8 cellular contexts compared by ENCODE assay signal in genomic region chr22:31346255-31346732, GRCh38. TPM values are rescaled to one million over a fixed set of nuclear protein-coding genes. Genes with fewer than 3 reads are reported as not detected.
A peak's percentile ranks its signal among the peaks of the same experiment; 100 is the strongest.
DNase-seq lines count a peak whose midpoint lies in the region; ATAC-seq and TF ChIP-seq lines count a peak whose summit lies in the region.

Gene PATZ1, minus strand, starts transcription at chr22:31346346. Its CDS starts 744 bp downstream, at chr22:31345602.

- H4K20me1 ChIP-seq in OCI-LY1 (ENCODE audit: insufficient read depth, low read length) (no peaks in the 10 kb centered on the region), fibroblast of lung (ENCODE audit: control insufficient read depth, extremely low read depth, insufficient read depth, low read length) (no peaks in the 10 kb centered on the region)

- H3K36me3 Mint-ChIP-seq in activated T-cell treated with anti-CD3 and anti-CD28 coated beads, Interleukin-2, amount 50 U/mL, for 4 hours (ENCODE audit: insufficient read depth), result peaks cover 10% of the 10 kb centered on the region
- peaks cover 0 to 21% (median 8%) of the 10 kb centered on the region in 5 donors for H3K36me3 Mint-ChIP-seq in naive thymus-derived CD4-positive, alpha-beta T cell

- peak; percentile 10 for ATAC-seq in GM18861 (IDR thresholded peaks at IDR 0.05; ENCODE audit: unreplicated experiment)
- peak; percentile 32 for ATAC-seq in HG03521 (IDR thresholded peaks at IDR 0.05; ENCODE audit: unreplicated experiment)
- ATAC-seq in activated T-cell treated with anti-CD3 and anti-CD28 coated beads, Interleukin-2, amount 50 U/mL, for 4 hours, result peak; percentile 54 to 59
- ATAC-seq in naive thymus-derived CD4-positive, alpha-beta T cell, result peak; percentile 76

- H3K9me3 ChIP-seq in OCI-LY1 (ENCODE audit: low read length), result no peaks in the 10 kb centered on the region
- H3K9me3 ChIP-seq in fibroblast of lung (ENCODE audit: control insufficient read depth, insufficient read depth, low read depth, low read length), result no peaks in the 10 kb centered on the region
- H3K9me3 ChIP-seq in naive thymus-derived CD4-positive, alpha-beta T cell (ENCODE audit: control insufficient read depth in 2 of 3, low read length in 3 of 3), result no peaks in the 10 kb centered on the region

- H3K27me3 Mint-ChIP-seq in activated T-cell treated with anti-CD3 and anti-CD28 coated beads, Interleukin-2, amount 50 U/mL, for 4 hours (ENCODE audit: low read depth), result no peaks in the 10 kb centered on the region
- peaks cover 0 to 4% (median 0%) of the 10 kb centered on the region in 5 donors for H3K27me3 Mint-ChIP-seq in naive thymus-derived CD4-positive, alpha-beta T cell

- peak within 1 kb of the TSS; percentile 57; the same call in 1 of the 2 replicates for H3K27ac ChIP-seq in ACC112 (ENCODE audit: low read depth, low read length)
- H3K27ac ChIP-seq in OCI-LY1 (ENCODE audit: low read depth, low read length, poor library complexity, severe bottlenecking), result peak within 1 kb of the TSS; percentile 78
- peak within 1 kb of the TSS; percentile 17 for H3K27ac ChIP-seq in fibroblast of lung (ENCODE audit: insufficient read depth, low read length)
- peak within 1 kb of the TSS; percentile 74 for H3K27ac ChIP-seq in naive thymus-derived CD4-positive, alpha-beta T cell (ENCODE audit: low read depth, low read length)

- peak within 1 kb of the TSS; percentile 83 to 97 (median 92) for H3K27ac Mint-ChIP-seq in naive thymus-derived CD4-positive, alpha-beta T cell

- CTCF ChIA-PET in naive thymus-derived CD4-positive, alpha-beta T cell (lab: Charles Lee), result interaction anchor here (0.6 to 1.4 kb wide), 7 partner anchors 52 to 135 kb away, joined by 3 to 5 read pairs (median 4); partner anchors contain the start of genes DRG1 and PIK3IP1

- peak; percentile 64 for DNase-seq in activated T-cell treated with anti-CD3 and anti-CD28 coated beads, Interleukin-2, amount 50 U/mL, for 4 hours
- DNase-seq in fibroblast of lung (ENCODE audit: low read depth in 2 of 2), result peak; percentile 75 to 88
- DNase-seq in naive thymus-derived CD4-positive, alpha-beta T cell, result peak in 6 of 9 donors; percentile 84 to 94 (median 90)
- DNase-seq in stimulated activated naive CD4-positive, alpha-beta T cell treated with Interleukin-2 at 50 U/mL for 16 hours (lab: John Stamatoyannopoulos, UW), result peak; percentile 77

- H3K79me2 ChIP-seq in ACC112 (ENCODE audit: control insufficient read depth, insufficient read depth, low read length, unreplicated experiment), result peaks cover 7% of the 10 kb centered on the region
- H3K79me2 ChIP-seq in OCI-LY1 (ENCODE audit: insufficient read depth, low read length), result peaks cover 26% of the 10 kb centered on the region
- no peaks in the 10 kb centered on the region for H3K79me2 ChIP-seq in fibroblast of lung (ENCODE audit: control insufficient read depth, insufficient read depth, low read length)

- H3K4me2 ChIP-seq in OCI-LY1 (ENCODE audit: low read length) (peak within 1 kb of the TSS; percentile 83), fibroblast of lung (ENCODE audit: extremely low read depth, insufficient read depth, low read length) (peak within 1 kb of the TSS; percentile 87)

- H3K27me3 ChIP-seq in ACC112 (ENCODE audit: insufficient read depth, low read length) (no peaks in the 10 kb centered on the region), OCI-LY1 (ENCODE audit: insufficient read depth, low read length) (no peaks in the 10 kb centered on the region), fibroblast of lung (ENCODE audit: control insufficient read depth, insufficient read depth, low read length) (peaks cover 3% of the 10 kb centered on the region)
- H3K27me3 ChIP-seq in naive thymus-derived CD4-positive, alpha-beta T cell (ENCODE audit: control insufficient read depth in 2 of 2, insufficient read depth in 2 of 2, low read length in 2 of 2), result no peaks in the 10 kb centered on the region

- H3K9me3 Mint-ChIP-seq in activated T-cell treated with anti-CD3 and anti-CD28 coated beads, Interleukin-2, amount 50 U/mL, for 4 hours, result no peaks in the 10 kb centered on the region
- H3K9me3 Mint-ChIP-seq in naive thymus-derived CD4-positive, alpha-beta T cell, result peaks cover 0 to 6% (median 0%) of the 10 kb centered on the region in 11 donors

- H3K4me3 ChIP-seq in ACC112 (ENCODE audit: low read depth, low read length) (peak within 1 kb of the TSS; percentile 88), OCI-LY1 (ENCODE audit: low read depth, low read length, poor library complexity, severe bottlenecking) (peak within 1 kb of the TSS; percentile 86), fibroblast of lung (replicated peaks in 1 of 4; ENCODE audit: control extremely low read depth in 1 of 4, insufficient read depth in 1 of 4, low read depth in 3 of 4, low read length in 4 of 4) (peak within 1 kb of the TSS; percentile 54 to 69 (median 65))
- peak within 1 kb of the TSS; percentile 83 for H3K4me3 ChIP-seq in naive thymus-derived CD4-positive, alpha-beta T cell (ENCODE audit: low read length)

- H3F3A ChIP-seq in OCI-LY1 (ENCODE audit: insufficient read depth, low read length), result 0 out of 2 replicates have a peak, but pooled peaks cover 7% of the 10 kb centered on the region

- intact Hi-C loops in naive thymus-derived CD4-positive, alpha-beta T cell (cut with micrococcal nuclease), result loop anchor here (1.0 to 10.0 kb wide), 13 partner anchors 53 to 1741 kb away; partner anchors contain the start of genes PRR14L (in 2 of the 2), SFI1 (in 2 of the 2), DEPDC5 (in 1 of the 2) and DRG1 (in 1 of the 2)

- H3K4me1 ChIP-seq in ACC112 (ENCODE audit: control insufficient read depth, insufficient read depth, low read length, unreplicated experiment) (peaks cover 20% of the 10 kb centered on the region), OCI-LY1 (ENCODE audit: insufficient read depth, low read length, severe bottlenecking) (peaks cover 48% of the 10 kb centered on the region), fibroblast of lung (ENCODE audit: control insufficient read depth, extremely low read depth, insufficient read depth, low read length) (peaks cover 15% of the 10 kb centered on the region)
- peaks cover 26 to 41% of the 10 kb centered on the region in 2 donors for H3K4me1 ChIP-seq in naive thymus-derived CD4-positive, alpha-beta T cell (ENCODE audit: control insufficient read depth in 2 of 2, insufficient read depth in 2 of 2, low read length in 2 of 2)

- H3K9me2 ChIP-seq in OCI-LY1 (ENCODE audit: low read depth, low read length), result no peaks in the 10 kb centered on the region

- H3K9ac ChIP-seq in OCI-LY1 (ENCODE audit: low read length) (peak within 1 kb of the TSS; percentile 85), fibroblast of lung (ENCODE audit: insufficient read depth, low read length) (peak within 1 kb of the TSS; percentile 48)

- H3K4me1 Mint-ChIP-seq in activated T-cell treated with anti-CD3 and anti-CD28 coated beads, Interleukin-2, amount 50 U/mL, for 4 hours (ENCODE audit: low read depth), result peaks cover 40% of the 10 kb centered on the region
- peaks cover 28 to 50% (median 44%) of the 10 kb centered on the region in 7 donors for H3K4me1 Mint-ChIP-seq in naive thymus-derived CD4-positive, alpha-beta T cell

- POLR2A ChIA-PET in naive thymus-derived CD4-positive, alpha-beta T cell (lab: Charles Lee), result interaction anchor here (0.6 to 2.7 kb wide), 28 partner anchors 9 to 923 kb away, joined by 3 to 80 read pairs (median 4); partner anchors contain the start of genes DRG1, LIMK2, PIK3IP1 and PRR14L

- H3K4me3 Mint-ChIP-seq in activated T-cell treated with anti-CD3 and anti-CD28 coated beads, Interleukin-2, amount 50 U/mL, for 4 hours, result peak within 1 kb of the TSS; percentile 86
- peak within 1 kb of the TSS; percentile 86 to 91 (median 89) for H3K4me3 Mint-ChIP-seq in naive thymus-derived CD4-positive, alpha-beta T cell

- no peak for TF ChIP-seq CTCF in OCI-LY1 (IDR thresholded peaks at IDR 0.05; ENCODE audit: low read length)
- TF ChIP-seq CTCF in fibroblast of lung (conservative IDR thresholded peaks at IDR 0.05 in 1 of 2, IDR thresholded peaks at IDR 0.05 in 1 of 2; ENCODE audit: low read depth in 1 of 2, low read length in 2 of 2), result no peak

- H3K36me3 ChIP-seq in ACC112 (ENCODE audit: insufficient read depth, low read length) (no peaks in the 10 kb centered on the region), OCI-LY1 (ENCODE audit: insufficient read depth, low read length) (peaks cover 40% of the 10 kb centered on the region), fibroblast of lung (ENCODE audit: control insufficient read depth, insufficient read depth, low read length) (peaks cover 10% of the 10 kb centered on the region)
- peaks cover 8 to 23% (median 8%) of the 10 kb centered on the region in 3 experiments for H3K36me3 ChIP-seq in naive thymus-derived CD4-positive, alpha-beta T cell (ENCODE audit: control insufficient read depth in 2 of 3, insufficient read depth in 3 of 3, low read length in 3 of 3)

- peak within 1 kb of the TSS; percentile 45 for H2AFZ ChIP-seq in ACC112 (ENCODE audit: low read length, unreplicated experiment)
- H2AFZ ChIP-seq in OCI-LY1 (ENCODE audit: low read length), result no peak within 1 kb of the TSS
- H2AFZ ChIP-seq in fibroblast of lung (ENCODE audit: low read length), result peak within 1 kb of the TSS; percentile 33

RNA-seq across cellular contexts. Expression of gene PATZ1, which starts in this region (rescaled TPM):
- total RNA-seq in activated T-cell treated with anti-CD3 and anti-CD28 coated beads, Interleukin-2, amount 50 U/mL, for 4 hours, result 10 to 100 TPM; 33.7 to 42.7 (median 41.4) TPM
- total RNA-seq in fibroblast of lung, result 14.4 and 15.9 TPM in 2 replicates
- 6.1 and 6.7 TPM in 2 replicates for polyA plus RNA-seq in fibroblast of lung
- polyA plus RNA-seq in fibroblast of lung (2012), result 9.2 and 11.5 TPM in 2 replicates
- polyA minus RNA-seq in fibroblast of lung (ENCODE audit: low replicate concordance), result 18.4 and 23.1 TPM in 2 replicates
- 10 to 100 TPM; 35.9 to 61.3 (median 55.2) TPM for total RNA-seq in naive thymus-derived CD4-positive, alpha-beta T cell
- 10 to 100 TPM; 15.1 to 26.0 TPM for polyA plus RNA-seq in naive thymus-derived CD4-positive, alpha-beta T cell

Comparison
In these comparisons a context has a peak if more than half of its experiments do, and no peak if none do; other contexts are left out.
1. Peak in every context shown above with its lines: DNase-seq, ATAC-seq, H3K4me3 ChIP-seq and H3K27ac ChIP-seq.
2. H3K27ac ChIP-seq: peak in every context shown above with its lines; median percentile 78 in OCI-LY1; 74 in naive thymus-derived CD4-positive, alpha-beta T cell; 57 in ACC112; 17 in fibroblast of lung.
3. ATAC-seq: peak in every context shown above with its lines; median percentile 76 in naive thymus-derived CD4-positive, alpha-beta T cell; 56 in activated T-cell treated with anti-CD3 and anti-CD28 coated beads, Interleukin-2, amount 50 U/mL, for 4 hours; 32 in HG03521; 10 in GM18861.